In genomic region chr1:187027259-187027658, GRCh38 we compare ENCODE assay signal across 22 cellular contexts.
DNase-seq lines count a peak whose midpoint lies in the region; ATAC-seq and TF ChIP-seq lines count a peak whose summit lies in the region.
"Had no signal": no experiment of that assay in that cellular context is flagged by ENCODE, and none has a peak within 500 bp of the region (broad histone marks: within the 10 kb centered on the region; RNA-seq: fewer than 3 reads in every experiment).

No MANE protein-coding gene starts in this region.

- no peak overlapping the region for H3K4me3 Mint-ChIP-seq in stimulated activated memory B cell treated with anti-CD40 and anti-IgM and Interleukin-4, amounts not matched to agents 10 μg/mL and 1 μg/mL and 100 μg/mL, for 72 hours
- H3K4me3 Mint-ChIP-seq: CD8-positive, alpha-beta T cell; H9; HFFc6 had no signal

- H3K27ac Mint-ChIP-seq in stimulated activated memory B cell treated with anti-CD40 and anti-IgM and Interleukin-4, amounts not matched to agents 10 μg/mL and 1 μg/mL and 100 μg/mL, for 72 hours = no peak overlapping the region
- H3K27ac Mint-ChIP-seq: CD8-positive, alpha-beta T cell; H9; HFFc6 had no signal

- peak; percentile 54 for DNase-seq in NK-92 treated with Interleukin-12 subunit alpha and Interleukin-12 subunit beta, amount 100 ng/mL, for 24 hours (lab: John Stamatoyannopoulos, UW)
- DNase-seq in NK-92 (lab: John Stamatoyannopoulos, UW; ENCODE audit: unreplicated experiment) (no peak), HT1080 (ENCODE audit: low read depth) (peak; percentile 52), epithelial cell of esophagus (ENCODE audit: low read depth) (peak; percentile 15), anterior cingulate cortex (lab: John Stamatoyannopoulos, UW) (no peak), amniotic stem cell (lab: John Stamatoyannopoulos, UW) (no peak)
- DNase-seq: 8988T; Calu3; CD8-positive, alpha-beta T cell; DMS153; GF-D8; H9; HFFc6; Kasumi-1; MM.1S; NCI-H1092; NCI-H1436; NCI-H187 treated with DMSO at 0.1 percent for 48 hours; Peyer's patch had no signal

- H3K27me3 Mint-ChIP-seq in stimulated activated memory B cell treated with anti-CD40 and anti-IgM and Interleukin-4, amounts not matched to agents 10 μg/mL and 1 μg/mL and 100 μg/mL, for 72 hours = no peaks in the 10 kb centered on the region

- H3K4me3 ChIP-seq in epithelial cell of esophagus (ENCODE audit: low read length) = no peak overlapping the region
- H3K4me3 ChIP-seq: BLaER1 treated with 17β-estradiol and CSF1 and Interleukin-3, amounts not matched to agents 10 nM and 100 nM; Peyer's patch had no signal

- H3K9me3 Mint-ChIP-seq in stimulated activated memory B cell treated with anti-CD40 and anti-IgM and Interleukin-4, amounts not matched to agents 10 μg/mL and 1 μg/mL and 100 μg/mL, for 72 hours = peaks cover 17% of the 10 kb centered on the region

- peak; percentile 50 for ATAC-seq in stimulated activated memory B cell treated with anti-CD40 and anti-IgM and Interleukin-4, amounts not matched to agents 10 μg/mL and 1 μg/mL and 100 μg/mL, for 72 hours
- ATAC-seq: CD8-positive, alpha-beta T cell; SK-N-SH treated with all-trans-retinoic acid at 6 μM for 48 hours had no signal

- TF ChIP-seq CTCF in epithelial cell of esophagus (IDR thresholded peaks at IDR 0.05; ENCODE audit: insufficient read depth, low read depth, low read length, missing control alignments) = no peak

- H3K36me3 Mint-ChIP-seq in stimulated activated memory B cell treated with anti-CD40 and anti-IgM and Interleukin-4, amounts not matched to agents 10 μg/mL and 1 μg/mL and 100 μg/mL, for 72 hours = no peaks in the 10 kb centered on the region
- H3K36me3 Mint-ChIP-seq: CD8-positive, alpha-beta T cell had no signal

- H3K4me1 Mint-ChIP-seq in stimulated activated memory B cell treated with anti-CD40 and anti-IgM and Interleukin-4, amounts not matched to agents 10 μg/mL and 1 μg/mL and 100 μg/mL, for 72 hours = no peaks in the 10 kb centered on the region
- H3K4me1 Mint-ChIP-seq: H9 had no signal

Comparison
In these comparisons a context has a peak if more than half of its experiments do, and no peak if none do; other contexts are left out.
1. DNase-seq: peak in NK-92 treated with Interleukin-12 subunit alpha and Interleukin-12 subunit beta, amount 100 ng/mL, for 24 hours (single experiment), HT1080 (single experiment) and epithelial cell of esophagus (single experiment); none in NK-92 (single experiment), anterior cingulate cortex (0 of 58) and amniotic stem cell (single experiment).